Comparison of ENCODE assay signal across 20 cellular contexts in genomic region chr17:71628306-71628705, GRCh38.
"Had no signal": no experiment of that assay in that cellular context is flagged by ENCODE, and none has a peak within 500 bp of the region (broad histone marks: within the 10 kb centered on the region; RNA-seq: fewer than 3 reads in every experiment).

No MANE protein-coding gene starts in this region.

- H3K36me3 Mint-ChIP-seq: immature natural killer cell had no signal

- DNase-seq: activated CD4-positive, alpha-beta T cell treated with anti-CD3 and anti-CD28 coated beads for 1 hour; activated CD4-positive, alpha-beta T cell treated with anti-CD3 and anti-CD28 coated beads, Interleukin-2, amount 50 U/mL, for 4 hours; activated naive CD4-positive, alpha-beta T cell treated with Interleukin-2 at 50 U/mL for 16 hours; anterior cingulate cortex; dermis blood vessel endothelial cell; effector memory CD8-positive, alpha-beta T cell; foreskin melanocyte; immature natural killer cell; left cardiac atrium; midbrain; stimulated activated CD4-positive, alpha-beta T cell treated with anti-CD3 and anti-CD28 coated beads, Interleukin-1b, Interleukin-23, amount 100 ng/mL, for 48 hours; stimulated activated naive CD8-positive, alpha-beta T cell treated with anti-CD3 and anti-CD28 coated beads, Interleukin-15, amount 100 ng/mL, for 72 hours; T1000; upper lobe of right lung had no signal

- H3K4me1 Mint-ChIP-seq: activated T-helper 17 cell treated with anti-CD3 and anti-CD28 coated beads, Interleukin-2, amount 50 U/mL, for 72 hours; immature natural killer cell; stimulated activated naive CD8-positive, alpha-beta T cell treated with anti-CD3 and anti-CD28 coated beads, Interleukin-15, amount 100 ng/mL, for 72 hours had no signal

- H3K27ac Mint-ChIP-seq: activated T-helper 17 cell treated with anti-CD3 and anti-CD28 coated beads, Interleukin-2, amount 50 U/mL, for 72 hours; effector memory CD8-positive, alpha-beta T cell; immature natural killer cell; stimulated activated naive CD8-positive, alpha-beta T cell treated with anti-CD3 and anti-CD28 coated beads, Interleukin-15, amount 100 ng/mL, for 72 hours had no signal

- H3K4me3 Mint-ChIP-seq: activated T-helper 17 cell treated with anti-CD3 and anti-CD28 coated beads, Interleukin-2, amount 50 U/mL, for 72 hours; effector memory CD8-positive, alpha-beta T cell; immature natural killer cell; neural crest cell; stimulated activated naive CD8-positive, alpha-beta T cell treated with anti-CD3 and anti-CD28 coated beads, Interleukin-15, amount 100 ng/mL, for 72 hours had no signal

- H3K36me3 ChIP-seq: upper lobe of right lung had no signal

- H3K9me3 ChIP-seq: upper lobe of right lung had no signal

- H3K4me3 ChIP-seq: lung, upper lobe of right lung had no signal

- H3K27ac ChIP-seq: epithelial cell of prostate, upper lobe of right lung, VCaP had no signal

- H3K27me3 Mint-ChIP-seq: activated T-helper 17 cell treated with anti-CD3 and anti-CD28 coated beads, Interleukin-2, amount 50 U/mL, for 72 hours; effector memory CD8-positive, alpha-beta T cell; stimulated activated naive CD8-positive, alpha-beta T cell treated with anti-CD3 and anti-CD28 coated beads, Interleukin-15, amount 100 ng/mL, for 72 hours had no signal

- ATAC-seq: activated T-helper 17 cell treated with anti-CD3 and anti-CD28 coated beads, Interleukin-2, amount 50 U/mL, for 72 hours; effector memory CD8-positive, alpha-beta T cell; left cardiac atrium; sciatic nerve; stimulated activated naive CD8-positive, alpha-beta T cell treated with anti-CD3 and anti-CD28 coated beads, Interleukin-15, amount 100 ng/mL, for 72 hours; upper lobe of right lung had no signal

- H3K27me3 ChIP-seq: upper lobe of right lung had no signal
